Comparison of ENCODE assay signal across 15 cellular contexts in genomic region chr2:23651187-23651983, GRCh38.
DNase-seq lines count a peak whose midpoint lies in the region; ATAC-seq and TF ChIP-seq lines count a peak whose summit lies in the region.
"Had no signal": no experiment of that assay in that cellular context is flagged by ENCODE, and none has a peak within 500 bp of the region (broad histone marks: within the 10 kb centered on the region; RNA-seq: fewer than 3 reads in every experiment).

No MANE protein-coding gene starts in this region.

- peak overlapping the region in 1 of 2 experiments; percentile 29; a peak in 2 of 4 replicates for H3K27ac ChIP-seq in SK-N-SH (ENCODE audit: low read depth in 2 of 2, low read length in 1 of 2)
- H3K27ac ChIP-seq in fibroblast of lung (ENCODE audit: insufficient read depth, low read length) = no peak overlapping the region
- peak overlapping the region; percentile 72 for H3K27ac ChIP-seq in smooth muscle cell (ENCODE audit: low read depth)
- no peak overlapping the region for H3K27ac ChIP-seq in stomach
- no peak overlapping the region for H3K27ac ChIP-seq in aorta (ENCODE audit: low read depth in 1 of 2, low read length in 2 of 2)
- H3K27ac ChIP-seq: HL-60 had no signal

- H3K79me2 ChIP-seq in SK-N-SH (ENCODE audit: insufficient read depth) = no peaks in the 10 kb centered on the region
- no peaks in the 10 kb centered on the region for H3K79me2 ChIP-seq in fibroblast of lung (ENCODE audit: control insufficient read depth, insufficient read depth, low read length)
- H3K79me2 ChIP-seq in smooth muscle cell (ENCODE audit: low read depth) = no peaks in the 10 kb centered on the region

- H3K4me3 ChIP-seq in SK-N-SH (ENCODE audit: low read depth in 2 of 2, low read length in 1 of 2) = no peak overlapping the region
- H3K4me3 ChIP-seq in fibroblast of lung (replicated peaks in 1 of 4; ENCODE audit: control extremely low read depth in 1 of 4, insufficient read depth in 1 of 4, low read depth in 3 of 4, low read length in 4 of 4) = no peak overlapping the region
- H3K4me3 ChIP-seq in smooth muscle cell = no peak overlapping the region
- no peak overlapping the region for H3K4me3 ChIP-seq in stomach
- no peak overlapping the region for H3K4me3 ChIP-seq in aorta (ENCODE audit: low read length in 2 of 2)

- TF ChIP-seq POLR2A in stomach (IDR thresholded peaks at IDR 0.05) = no peak

- POLR2A ChIA-PET in SK-N-SH (lab: Yijun Ruan, JAX) = no interaction called here

- DNase-seq in SK-N-SH = no peak
- peak; percentile 54 for DNase-seq in RKO (ENCODE audit: low spot score)
- DNase-seq in fibroblast of lung (ENCODE audit: low read depth in 2 of 2) = peak; percentile 73 to 94
- DNase-seq in smooth muscle cell (lab: John Stamatoyannopoulos, UW; ENCODE audit: unreplicated experiment) = no peak
- DNase-seq in stomach = no peak
- DNase-seq in aorta = no peak
- DNase-seq in HuH-7.5 (ENCODE audit: low spot score) = no peak
- DNase-seq: activated CD4-positive, CD25-positive, alpha-beta regulatory T cell treated with anti-CD3 and anti-CD28 coated beads, Interleukin-2, amount 50 U/mL, for 72 hours; activated naive CD4-positive, alpha-beta T cell; NCI-H2029 treated with DMSO at 0.1 percent for 48 hours; occipital lobe; SHP77; stimulated activated CD4-positive, alpha-beta T cell treated with anti-CD3 and anti-CD28 coated beads, Interleukin-4, amount 100 ng/mL, for 1 hour had no signal

- H4K20me1 ChIP-seq in SK-N-SH (ENCODE audit: insufficient read depth) (no peaks in the 10 kb centered on the region), fibroblast of lung (ENCODE audit: control insufficient read depth, extremely low read depth, insufficient read depth, low read length) (no peaks in the 10 kb centered on the region), smooth muscle cell (ENCODE audit: low read depth) (no peaks in the 10 kb centered on the region)

- H3K9me3 ChIP-seq in SK-N-SH (no peaks in the 10 kb centered on the region), fibroblast of lung (ENCODE audit: control insufficient read depth, insufficient read depth, low read depth, low read length) (no peaks in the 10 kb centered on the region), smooth muscle cell (replicated peaks; ENCODE audit: low read depth) (no peaks in the 10 kb centered on the region), stomach (peaks cover 0 to 6% (median 0%) of the 10 kb centered on the region in 4 donors), aorta (ENCODE audit: control insufficient read depth, low read length) (no peaks in the 10 kb centered on the region)

- H3K4me2 ChIP-seq in SK-N-SH (no peak overlapping the region), fibroblast of lung (ENCODE audit: extremely low read depth, insufficient read depth, low read length) (no peak overlapping the region), smooth muscle cell (peak overlapping the region; percentile 21)

- H3K9ac ChIP-seq in SK-N-SH (no peak overlapping the region), fibroblast of lung (ENCODE audit: insufficient read depth, low read length) (no peak overlapping the region), smooth muscle cell (ENCODE audit: low read depth) (no peak overlapping the region)

- no peaks in the 10 kb centered on the region for H3K36me3 ChIP-seq in SK-N-SH (replicated peaks in 1 of 2; ENCODE audit: control insufficient read depth in 1 of 2, insufficient read depth in 2 of 2, low read length in 1 of 2)
- H3K36me3 ChIP-seq in fibroblast of lung (ENCODE audit: control insufficient read depth, insufficient read depth, low read length) = no peaks in the 10 kb centered on the region
- no peaks in the 10 kb centered on the region for H3K36me3 ChIP-seq in smooth muscle cell (ENCODE audit: low read depth)
- H3K36me3 ChIP-seq in stomach = peaks cover 0 to 16% (median 3%) of the 10 kb centered on the region in 4 donors
- H3K36me3 ChIP-seq in aorta (ENCODE audit: control insufficient read depth in 1 of 2, insufficient read depth in 2 of 2, low read length in 1 of 2) = no peaks in the 10 kb centered on the region

- no peaks in the 10 kb centered on the region for H3K9me2 ChIP-seq in SK-N-SH

- intact Hi-C loops in stomach (cut with DNase I; ENCODE audit: low total_unique reads) (no loop called here), aorta (cut with DNase I) (no loop called here)

- no peak for TF ChIP-seq RAD21 in SK-N-SH (IDR thresholded peaks at IDR 0.05; ENCODE audit: low read length)

- TF ChIP-seq CTCF in SK-N-SH (IDR thresholded peaks at IDR 0.05) (no peak), fibroblast of lung (conservative IDR thresholded peaks at IDR 0.05 in 1 of 2, IDR thresholded peaks at IDR 0.05 in 1 of 2; ENCODE audit: low read depth in 1 of 2, low read length in 2 of 2) (no peak), smooth muscle cell (IDR thresholded peaks at IDR 0.05; ENCODE audit: borderline replicate concordance, insufficient read depth, poor library complexity, severe bottlenecking) (no peak), stomach (IDR thresholded peaks at IDR 0.05) (no peak)

- ATAC-seq in SK-N-SH treated with all-trans-retinoic acid at 6 μM for 48 hours (peak; percentile 45; the same call in 2 of the 3 replicates), aorta (ENCODE audit: low FRiP score) (no peak)

- H3K4me1 ChIP-seq in SK-N-SH (ENCODE audit: control insufficient read depth in 1 of 2, insufficient read depth in 2 of 2, low read depth in 1 of 2, low read length in 1 of 2) (peaks cover 0 to 23% of the 10 kb centered on the region in 2 experiments; a peak in 1 of 4 replicates), fibroblast of lung (ENCODE audit: control insufficient read depth, extremely low read depth, insufficient read depth, low read length) (peaks cover 4% of the 10 kb centered on the region), smooth muscle cell (ENCODE audit: low read depth) (no peaks in the 10 kb centered on the region), stomach (no peaks in the 10 kb centered on the region), aorta (ENCODE audit: control insufficient read depth in 1 of 2, insufficient read depth in 2 of 2, low read length in 2 of 2) (no peaks in the 10 kb centered on the region)

- peaks cover 8% of the 10 kb centered on the region for H3F3A ChIP-seq in SK-N-SH (replicated peaks; ENCODE audit: insufficient read depth)
- H3F3A ChIP-seq in smooth muscle cell (ENCODE audit: low read depth) = peaks cover 4% of the 10 kb centered on the region

- TF ChIP-seq EP300 in SK-N-SH (IDR thresholded peaks at IDR 0.05; ENCODE audit: borderline replicate concordance in 1 of 2, low read depth in 1 of 2, low read length in 1 of 2) (no peak), stomach (IDR thresholded peaks at IDR 0.05) (no peak)

- no peak overlapping the region for H2AFZ ChIP-seq in SK-N-SH (ENCODE audit: low read depth)
- H2AFZ ChIP-seq in fibroblast of lung (ENCODE audit: low read length) = no peak overlapping the region
- no peak overlapping the region for H2AFZ ChIP-seq in smooth muscle cell (ENCODE audit: low read depth)

- no peaks in the 10 kb centered on the region for H3K27me3 ChIP-seq in SK-N-SH (ENCODE audit: insufficient read depth)
- H3K27me3 ChIP-seq in fibroblast of lung (ENCODE audit: control insufficient read depth, insufficient read depth, low read length) = no peaks in the 10 kb centered on the region
- no peaks in the 10 kb centered on the region for H3K27me3 ChIP-seq in smooth muscle cell (ENCODE audit: low read depth)
- H3K27me3 ChIP-seq in stomach = no peaks in the 10 kb centered on the region
- no peaks in the 10 kb centered on the region for H3K27me3 ChIP-seq in aorta (ENCODE audit: control insufficient read depth in 1 of 2, insufficient read depth in 2 of 2, low read length in 1 of 2)

- WGBS in SK-N-SH (ENCODE audit: low lambda C conversion rate) = 89% methylated on average over 9 of the region's 9 CpGs
- WGBS in smooth muscle cell (ENCODE audit: low lambda C conversion rate) = 70% methylated on average over 9 of the region's 9 CpGs
- 77 to 83% (median 80%) methylated on average over 9 of the region's 9 CpGs for WGBS in stomach, 5 donors
- WGBS in aorta, 2 donors = 89 to 93% methylated on average over 9 of the region's 9 CpGs

- CTCF ChIA-PET in SK-N-SH (lab: Yijun Ruan, JAX) = no interaction called here

TF ChIP-seq in SK-N-SH treated with all-trans-retinoic acid at 6 μM for 48 hours, 23 proteins besides CTCF, POLR2A, EP300 and RAD21 (continues in another document):
- TF ChIP-seq, protein P1, sequence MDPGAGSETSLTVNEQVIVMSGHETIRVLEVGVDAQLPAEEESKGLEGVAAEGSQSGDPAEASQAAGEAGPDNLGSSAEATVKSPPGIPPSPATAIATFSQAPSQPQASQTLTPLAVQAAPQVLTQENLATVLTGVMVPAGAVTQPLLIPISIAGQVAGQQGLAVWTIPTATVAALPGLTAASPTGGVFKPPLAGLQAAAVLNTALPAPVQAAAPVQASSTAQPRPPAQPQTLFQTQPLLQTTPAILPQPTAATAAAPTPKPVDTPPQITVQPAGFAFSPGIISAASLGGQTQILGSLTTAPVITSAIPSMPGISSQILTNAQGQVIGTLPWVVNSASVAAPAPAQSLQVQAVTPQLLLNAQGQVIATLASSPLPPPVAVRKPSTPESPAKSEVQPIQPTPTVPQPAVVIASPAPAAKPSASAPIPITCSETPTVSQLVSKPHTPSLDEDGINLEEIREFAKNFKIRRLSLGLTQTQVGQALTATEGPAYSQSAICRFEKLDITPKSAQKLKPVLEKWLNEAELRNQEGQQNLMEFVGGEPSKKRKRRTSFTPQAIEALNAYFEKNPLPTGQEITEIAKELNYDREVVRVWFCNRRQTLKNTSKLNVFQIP (CRISPR knock-in tag; IDR thresholded peaks at IDR 0.05; ENCODE audit: borderline replicate concordance, low read depth) = no peak
- TF ChIP-seq ISL1 (CRISPR knock-in tag; IDR thresholded peaks at IDR 0.05) (no peak), CSDC2 (CRISPR knock-in tag; IDR thresholded peaks at IDR 0.05) (no peak), OSR1 (CRISPR knock-in tag; IDR thresholded peaks at IDR 0.05) (no peak)

TF ChIP-seq in SK-N-SH, 30 proteins besides CTCF, POLR2A, EP300 and RAD21:
- TF ChIP-seq FOSL2 (IDR thresholded peaks at IDR 0.05; ENCODE audit: borderline replicate concordance, low read depth) (no peak; the same call in 1 of the 2 replicates), SIN3A (IDR thresholded peaks at IDR 0.05; ENCODE audit: borderline replicate concordance, low read depth, low read length) (no peak), ELF1 (IDR thresholded peaks at IDR 0.05) (no peak), CHD2 (IDR thresholded peaks at IDR 0.05; ENCODE audit: low read length, partially characterized antibody) (no peak)
- TF ChIP-seq, protein P2, sequence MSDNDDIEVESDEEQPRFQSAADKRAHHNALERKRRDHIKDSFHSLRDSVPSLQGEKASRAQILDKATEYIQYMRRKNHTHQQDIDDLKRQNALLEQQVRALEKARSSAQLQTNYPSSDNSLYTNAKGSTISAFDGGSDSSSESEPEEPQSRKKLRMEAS (IDR thresholded peaks at IDR 0.05; ENCODE audit: low read depth) = no peak
TF ChIP-seq in SK-N-SH: peak in this region for 0.

Comparison
In these comparisons a context has a peak if more than half of its experiments do, and no peak if none do; other contexts are left out.
1. DNase-seq: peak in RKO (single experiment) and fibroblast of lung (2 of 2); none in SK-N-SH (single experiment), smooth muscle cell (single experiment), stomach (single experiment), aorta (0 of 2) and HuH-7.5 (single experiment).